Comparison of ENCODE assay signal across 23 cellular contexts in genomic region chr10:1896153-1896552, GRCh38.
"Had no signal": no experiment of that assay in that cellular context is flagged by ENCODE, and none has a peak within 500 bp of the region (broad histone marks: within the 10 kb centered on the region; RNA-seq: fewer than 3 reads in every experiment).

No MANE protein-coding gene starts in this region.

- H3K9me3 ChIP-seq: MG63, SJSA1 had no signal

- H3K27ac ChIP-seq: SJSA1 had no signal

- DNase-seq: IMR-90, Karpas-422, KG1, MG63, NCI-H1092, NCI-H1105 treated with DMSO at 0.1 percent for 48 hours, NCI-H1417 treated with DMSO at 0.1 percent for 48 hours, NCI-H146, NCI-H1694 treated with DMSO at 0.1 percent for 48 hours, NCI-H1930, NCI-H2081, NCI-H2107, NCI-H2171, NCI-H226, NCI-H446, NCI-H510A, NCI-H69, NCI-H774, Right ventricle myocardium superior, RPMI8226, SIG-M5 had no signal

- ATAC-seq: HepG2 had no signal

- H3K36me3 ChIP-seq: MG63, SJSA1 had no signal

- H3K4me3 ChIP-seq: MG63, SJSA1 had no signal

- H3K4me1 ChIP-seq: SJSA1 had no signal

- H3K27me3 ChIP-seq: MG63 had no signal
